ENCODE assay signal across 26 cellular contexts in genomic region chr15:95520511-95520910, GRCh38.
A peak's percentile ranks its signal among the peaks of the same experiment; 100 is the strongest.
DNase-seq lines count a peak whose midpoint lies in the region; ATAC-seq and TF ChIP-seq lines count a peak whose summit lies in the region.
"Had no signal": no experiment of that assay in that cellular context is flagged by ENCODE, and none has a peak within 500 bp of the region (broad histone marks: within the 10 kb centered on the region; RNA-seq: fewer than 3 reads in every experiment).

No MANE protein-coding gene starts in this region.

- H3K9me3 ChIP-seq in Caco-2 = no peaks in the 10 kb centered on the region
- H3K9me3 ChIP-seq: heart right ventricle, pancreas, right lobe of liver, thyroid gland had no signal

- H3K27ac Mint-ChIP-seq in naive thymus-derived CD8-positive, alpha-beta T cell = no peak overlapping the region
- no peak overlapping the region for H3K27ac Mint-ChIP-seq in Caco-2 (ENCODE audit: unreplicated experiment)
- H3K27ac Mint-ChIP-seq: activated CD4-positive, alpha-beta T cell treated with anti-CD3 and anti-CD28 coated beads, Interleukin-2, amount 10 ng/mL, durations not matched to agents 7 days and 5 days; activated CD8-positive, alpha-beta memory T cell treated with anti-CD3 and anti-CD28 coated beads, Interleukin-2, amount 10 ng/mL, durations not matched to agents 7 days and 5 days; activated T-helper 1 cell treated with anti-CD3 and anti-CD28 coated beads, Interleukin-12 subunit alpha, Interleukin-12 subunit beta, Interleukin-2, Interleukin-4 antibody, amounts not matched to agents 30 ng/mL and 10 ng/mL and 1 ng/mL, durations not matched to agents 14 hours and 24 hours and 36 hours; nephron progenitor cell had no signal

- H3K9me3 Mint-ChIP-seq in naive thymus-derived CD8-positive, alpha-beta T cell = peaks cover 0 to 4% (median 0%) of the 10 kb centered on the region in 9 donors
- peaks cover 11% of the 10 kb centered on the region for H3K9me3 Mint-ChIP-seq in Caco-2 (ENCODE audit: unreplicated experiment)
- H3K9me3 Mint-ChIP-seq: activated CD4-positive, alpha-beta T cell treated with anti-CD3 and anti-CD28 coated beads, Interleukin-2, amount 10 ng/mL, durations not matched to agents 7 days and 5 days; activated T-helper 1 cell treated with anti-CD3 and anti-CD28 coated beads, Interleukin-12 subunit alpha, Interleukin-12 subunit beta, Interleukin-2, Interleukin-4 antibody, amounts not matched to agents 30 ng/mL and 10 ng/mL and 1 ng/mL, durations not matched to agents 14 hours and 24 hours and 36 hours; central memory CD8-positive, alpha-beta T cell had no signal

- CTCF ChIA-PET in Caco-2 (lab: Charles Lee) = no interaction called here

- no peak overlapping the region for H3K4me3 Mint-ChIP-seq in naive thymus-derived CD8-positive, alpha-beta T cell
- H3K4me3 Mint-ChIP-seq in Caco-2 (ENCODE audit: unreplicated experiment) = no peak overlapping the region
- H3K4me3 Mint-ChIP-seq: activated CD4-positive, alpha-beta T cell treated with anti-CD3 and anti-CD28 coated beads, Interleukin-2, amount 10 ng/mL, durations not matched to agents 7 days and 5 days; activated CD8-positive, alpha-beta memory T cell treated with anti-CD3 and anti-CD28 coated beads, Interleukin-2, amount 10 ng/mL, durations not matched to agents 7 days and 5 days; activated T-helper 1 cell treated with anti-CD3 and anti-CD28 coated beads, Interleukin-12 subunit alpha, Interleukin-12 subunit beta, Interleukin-2, Interleukin-4 antibody, amounts not matched to agents 30 ng/mL and 10 ng/mL and 1 ng/mL, durations not matched to agents 14 hours and 24 hours and 36 hours; central memory CD8-positive, alpha-beta T cell; nephron progenitor cell had no signal

- H3K4me1 Mint-ChIP-seq in naive thymus-derived CD8-positive, alpha-beta T cell = no peaks in the 10 kb centered on the region
- H3K4me1 Mint-ChIP-seq in Caco-2 (ENCODE audit: low read depth, unreplicated experiment) = no peaks in the 10 kb centered on the region
- H3K4me1 Mint-ChIP-seq: activated CD4-positive, alpha-beta T cell treated with anti-CD3 and anti-CD28 coated beads, Interleukin-2, amount 10 ng/mL, durations not matched to agents 7 days and 5 days; activated CD8-positive, alpha-beta memory T cell treated with anti-CD3 and anti-CD28 coated beads, Interleukin-2, amount 10 ng/mL, durations not matched to agents 7 days and 5 days; central memory CD8-positive, alpha-beta T cell had no signal

- H3K4me1 ChIP-seq in Caco-2 = no peaks in the 10 kb centered on the region
- H3K4me1 ChIP-seq: heart right ventricle, pancreas, right lobe of liver, thyroid gland had no signal

- ATAC-seq in HG03108 (IDR thresholded peaks at IDR 0.05; ENCODE audit: unreplicated experiment) = no peak
- no peak for ATAC-seq in naive thymus-derived CD8-positive, alpha-beta T cell
- ATAC-seq: activated CD8-positive, alpha-beta memory T cell treated with anti-CD3 and anti-CD28 coated beads, Interleukin-2, amount 10 ng/mL, durations not matched to agents 7 days and 5 days; heart right ventricle; left colon; pancreas; stimulated activated naive CD8-positive, alpha-beta T cell treated with anti-CD3 and anti-CD28 coated beads, Interleukin-15, Interleukin-2, amounts not matched to agents 100 U/mL and 50 U/mL, for 24 hours had no signal

- H3K4me3 ChIP-seq in HFF-Myc (replicated peaks; ENCODE audit: low read depth, low read length) (no peak overlapping the region), kidney epithelial cell (ENCODE audit: low read depth, low read length) (no peak overlapping the region), Caco-2 (ENCODE audit: low read depth, low read length) (no peak overlapping the region)
- H3K4me3 ChIP-seq: heart right ventricle, pancreas, right lobe of liver, thyroid gland had no signal

- H3K27me3 ChIP-seq in kidney epithelial cell (ENCODE audit: control insufficient read depth, insufficient read depth, low read length) (no peaks in the 10 kb centered on the region), Caco-2 (replicated peaks; ENCODE audit: control insufficient read depth, insufficient read depth, low read length) (no peaks in the 10 kb centered on the region)
- H3K27me3 ChIP-seq: heart right ventricle, right lobe of liver, thyroid gland had no signal

- no TSS peak for BruUV-seq in Caco-2 (replicated peaks; lab: Mats Ljungman, UMichigan)

- intact Hi-C loops in Caco-2 (cut with micrococcal nuclease; ENCODE audit: unreplicated experiment) = no loop called here

- H3K27me3 Mint-ChIP-seq in naive thymus-derived CD8-positive, alpha-beta T cell = peaks cover 1 to 17% (median 6%) of the 10 kb centered on the region in 5 donors
- H3K27me3 Mint-ChIP-seq in Caco-2 (ENCODE audit: insufficient read depth, unreplicated experiment) = no peaks in the 10 kb centered on the region
- H3K27me3 Mint-ChIP-seq: activated CD8-positive, alpha-beta memory T cell treated with anti-CD3 and anti-CD28 coated beads, Interleukin-2, amount 10 ng/mL, durations not matched to agents 7 days and 5 days had no signal

- TF ChIP-seq CTCF in HFF-Myc (IDR thresholded peaks at IDR 0.05; ENCODE audit: low read depth, low read length, missing control alignments) (no peak), kidney epithelial cell (IDR thresholded peaks at IDR 0.05; ENCODE audit: insufficient read depth, low read length, poor library complexity, severe bottlenecking) (no peak), Caco-2 (IDR thresholded peaks at IDR 0.05; ENCODE audit: insufficient read depth in 1 of 2, low read depth in 1 of 2, low read length in 1 of 2, severe bottlenecking in 1 of 2, unreplicated experiment in 1 of 2) (no peak)

- POLR2A ChIA-PET in naive thymus-derived CD8-positive, alpha-beta T cell (lab: Charles Lee) = interaction anchor here (0.6 kb wide), 1 partner anchor 800 kb away, joined by 5 read pairs; no protein-coding TSS in a partner anchor
- POLR2A ChIA-PET in Caco-2 (lab: Charles Lee) = no interaction called here

- no peaks in the 10 kb centered on the region for H3K36me3 ChIP-seq in kidney epithelial cell (ENCODE audit: control insufficient read depth, insufficient read depth, low read length)
- H3K36me3 ChIP-seq in Caco-2 (ENCODE audit: control insufficient read depth, insufficient read depth, low read length) = no peaks in the 10 kb centered on the region
- H3K36me3 ChIP-seq: heart right ventricle, pancreas, right lobe of liver, thyroid gland, WERI-Rb-1 had no signal

- DNase-seq in Daoy (ENCODE audit: low read depth) (peak; percentile 20), HFF-Myc (ENCODE audit: extremely low read depth, low read depth) (peak; percentile 27), astrocyte of the hippocampus (ENCODE audit: low read depth, low spot score) (peak; percentile 17), kidney epithelial cell (ENCODE audit: low read depth) (peak; percentile 5), Caco-2 (no peak)
- DNase-seq in naive thymus-derived CD8-positive, alpha-beta T cell = no peak
- DNase-seq in stimulated activated CD4-positive, alpha-beta T cell treated with anti-CD3 and anti-CD28 coated beads, Interleukin-1b, Interleukin-23, amount 100 ng/mL, for 48 hours = no peak
- DNase-seq: activated CD4-positive, alpha-beta T cell treated with anti-CD3 and anti-CD28 coated beads, Interleukin-2, amount 10 ng/mL, durations not matched to agents 7 days and 5 days; activated CD8-positive, alpha-beta memory T cell treated with anti-CD3 and anti-CD28 coated beads, Interleukin-2, amount 10 ng/mL, durations not matched to agents 7 days and 5 days; activated naive CD4-positive, alpha-beta T cell treated with anti-CD3 and anti-CD28 coated beads, Interleukin-2, amount 50 U/mL, for 16 hours; H7; heart right ventricle; left colon; NCI-H1105 treated with DMSO at 0.1 percent for 48 hours; NCI-H2081; NCI-H446; NCI-H82; nephron progenitor cell; pancreas; right lobe of liver; stimulated activated naive CD8-positive, alpha-beta T cell treated with anti-CD3 and anti-CD28 coated beads, Interleukin-15, Interleukin-2, amounts not matched to agents 100 U/mL and 50 U/mL, for 24 hours; thyroid gland; WERI-Rb-1 had no signal

- no peaks in the 10 kb centered on the region for H3K36me3 Mint-ChIP-seq in naive thymus-derived CD8-positive, alpha-beta T cell
- no peaks in the 10 kb centered on the region for H3K36me3 Mint-ChIP-seq in Caco-2 (ENCODE audit: insufficient read depth, unreplicated experiment)
- H3K36me3 Mint-ChIP-seq: activated CD8-positive, alpha-beta memory T cell treated with anti-CD3 and anti-CD28 coated beads, Interleukin-2, amount 10 ng/mL, durations not matched to agents 7 days and 5 days had no signal

Comparison
In these comparisons a context has a peak if more than half of its experiments do, and no peak if none do; other contexts are left out.
1. DNase-seq: peak in Daoy (single experiment), HFF-Myc (single experiment), astrocyte of the hippocampus (single experiment) and kidney epithelial cell (single experiment); none in naive thymus-derived CD8-positive, alpha-beta T cell (0 of 10), stimulated activated CD4-positive, alpha-beta T cell treated with anti-CD3 and anti-CD28 coated beads, Interleukin-1b, Interleukin-23, amount 100 ng/mL, for 48 hours (single experiment) and Caco-2 (0 of 2).